23 cellular contexts compared by ENCODE assay signal in genomic region chr6:148389086-148389485, GRCh38. TPM values are rescaled to one million over a fixed set of nuclear protein-coding genes. Genes with fewer than 3 reads are reported as not detected.
"Had no signal": no experiment of that assay in that cellular context is flagged by ENCODE, and none has a peak within 500 bp of the region (broad histone marks: within the 10 kb centered on the region; RNA-seq: fewer than 3 reads in every experiment).

No MANE protein-coding gene starts in this region.

- ATAC-seq: activated T-cell treated with anti-CD3 and anti-CD28 coated beads, Interleukin-2, amount 50 U/mL, for 4 hours; natural killer cell treated with Interleukin-12 subunit alpha and Interleukin-12 subunit beta and Interleukin-15 and Interleukin-18, amount 100 ng/mL, for 72 hours; stimulated activated naive CD8-positive, alpha-beta T cell treated with anti-CD3 and anti-CD28 coated beads, Interleukin-15, Interleukin-2, amounts not matched to agents 100 U/mL and 50 U/mL, for 24 hours; T-helper 17 cell had no signal

- H3K27ac ChIP-seq: epithelial cell of prostate, left ventricle myocardium inferior, prostate gland, right atrium auricular region, vagina had no signal

- H3K4me3 ChIP-seq: coronary artery, left ventricle myocardium inferior, prostate gland, right atrium auricular region, spleen, vagina had no signal

- H3K27ac Mint-ChIP-seq: activated naive CD8-positive, alpha-beta T cell treated with anti-CD3 and anti-CD28 coated beads, Interleukin-2, amount 10 ng/mL, durations not matched to agents 7 days and 5 days; activated T-helper 2 cell treated with anti-CD3 and anti-CD28 coated beads, Interferon-gamma antibody, Interleukin-2, Interleukin-4, amounts not matched to agents 10 μg/mL and 5 μg/mL and 100 μg/mL, durations not matched to agents 14 hours and 24 hours and 36 hours; endodermal cell; memory B cell; natural killer cell treated with Interleukin-12 subunit alpha and Interleukin-12 subunit beta and Interleukin-15 and Interleukin-18, amount 100 ng/mL, for 72 hours; T-helper 17 cell had no signal

- DNase-seq: activated CD4-positive, alpha-beta T cell treated with anti-CD3 and anti-CD28 coated beads for 4 hours; activated CD4-positive, alpha-beta T cell treated with anti-CD3 and anti-CD28 coated beads, Interleukin-2, amount 50 U/mL, for 48 hours; activated CD4-positive, CD25-positive, alpha-beta regulatory T cell; activated CD8-positive, alpha-beta memory T cell treated with anti-CD3 and anti-CD28 coated beads, Interleukin-2, amount 50 U/mL, for 48 hours; activated naive CD4-positive, alpha-beta T cell; activated naive CD8-positive, alpha-beta T cell treated with anti-CD3 and anti-CD28 coated beads, Interleukin-2, amount 10 ng/mL, durations not matched to agents 7 days and 5 days; activated T-cell treated with anti-CD3 and anti-CD28 coated beads, Interleukin-2, amount 50 U/mL, for 4 hours; cerebellar nuclear complex; endodermal cell; foreskin fibroblast; left ventricle myocardium inferior; spleen; stimulated activated CD4-positive, alpha-beta T cell treated with anti-CD3 and anti-CD28 coated beads, Interleukin-4, amount 100 ng/mL, for 24 hours; stimulated activated naive CD8-positive, alpha-beta T cell treated with anti-CD3 and anti-CD28 coated beads, Interleukin-15, Interleukin-2, amounts not matched to agents 100 U/mL and 50 U/mL, for 24 hours; T-helper 17 cell had no signal

- H3K4me3 Mint-ChIP-seq: activated naive CD8-positive, alpha-beta T cell treated with anti-CD3 and anti-CD28 coated beads, Interleukin-2, amount 10 ng/mL, durations not matched to agents 7 days and 5 days; activated T-cell treated with anti-CD3 and anti-CD28 coated beads, Interleukin-2, amount 50 U/mL, for 4 hours; endodermal cell; memory B cell; natural killer cell treated with Interleukin-12 subunit alpha and Interleukin-12 subunit beta and Interleukin-15 and Interleukin-18, amount 100 ng/mL, for 72 hours; T-helper 17 cell had no signal

- H3K4me1 Mint-ChIP-seq: activated naive CD8-positive, alpha-beta T cell treated with anti-CD3 and anti-CD28 coated beads, Interleukin-2, amount 10 ng/mL, durations not matched to agents 7 days and 5 days; memory B cell; T-helper 17 cell had no signal

- H3K4me1 ChIP-seq: prostate gland had no signal

- H3K36me3 Mint-ChIP-seq: activated naive CD8-positive, alpha-beta T cell treated with anti-CD3 and anti-CD28 coated beads, Interleukin-2, amount 10 ng/mL, durations not matched to agents 7 days and 5 days; natural killer cell treated with Interleukin-12 subunit alpha and Interleukin-12 subunit beta and Interleukin-15 and Interleukin-18, amount 100 ng/mL, for 72 hours had no signal

- H3K9me3 Mint-ChIP-seq: activated naive CD8-positive, alpha-beta T cell treated with anti-CD3 and anti-CD28 coated beads, Interleukin-2, amount 10 ng/mL, durations not matched to agents 7 days and 5 days; activated T-cell treated with anti-CD3 and anti-CD28 coated beads, Interleukin-2, amount 50 U/mL, for 4 hours; activated T-helper 2 cell treated with anti-CD3 and anti-CD28 coated beads, Interferon-gamma antibody, Interleukin-2, Interleukin-4, amounts not matched to agents 10 μg/mL and 5 μg/mL and 100 μg/mL, durations not matched to agents 14 hours and 24 hours and 36 hours; endodermal cell; natural killer cell treated with Interleukin-12 subunit alpha and Interleukin-12 subunit beta and Interleukin-15 and Interleukin-18, amount 100 ng/mL, for 72 hours had no signal

- H3K9me3 ChIP-seq: left ventricle myocardium inferior, prostate gland, right atrium auricular region, spleen, vagina had no signal

- H3K27me3 ChIP-seq: right atrium auricular region, spleen, vagina had no signal

- H3K36me3 ChIP-seq: prostate gland, right atrium auricular region, spleen had no signal

RNA-seq across cellular contexts. Expression of gene SASH1, which starts 46.4 kb away (rescaled TPM):
- total RNA-seq: activated naive CD8-positive, alpha-beta T cell treated with anti-CD3 and anti-CD28 coated beads, Interleukin-2, amount 10 ng/mL, durations not matched to agents 7 days and 5 days had no signal
